ENCODE assay signal across 8 cellular contexts in genomic region chr4:336099-336892, GRCh38. TPM values are rescaled to one million over a fixed set of nuclear protein-coding genes. Genes with fewer than 3 reads are reported as not detected.
DNase-seq lines count a peak whose midpoint lies in the region; ATAC-seq and TF ChIP-seq lines count a peak whose summit lies in the region.

No MANE protein-coding gene starts in this region.

- H3K36me3 Mint-ChIP-seq in brain: peaks cover 54% of the 10 kb centered on the region
- peaks cover 39 to 42% of the 10 kb centered on the region in 2 donors for H3K36me3 Mint-ChIP-seq in stimulated activated naive B cell treated with anti-CD40 and anti-IgM and Interleukin-4, amounts not matched to agents 10 μg/mL and 1 μg/mL and 100 μg/mL, for 72 hours

- peak overlapping the region; percentile 74 to 99 (median 80) for H3K4me3 Mint-ChIP-seq in brain
- H3K4me3 Mint-ChIP-seq in stimulated activated naive B cell treated with anti-CD40 and anti-IgM and Interleukin-4, amounts not matched to agents 10 μg/mL and 1 μg/mL and 100 μg/mL, for 72 hours: peak overlapping the region; percentile 53 to 100

- no peak for TF ChIP-seq CTCF in HL-60 (IDR thresholded peaks at IDR 0.05; ENCODE audit: insufficient read depth, low read length)
- TF ChIP-seq CTCF in brain (conservative IDR thresholded peaks at IDR 0.05): no peak

- ATAC-seq in stimulated activated naive B cell treated with anti-CD40 and anti-IgM and Interleukin-4, amounts not matched to agents 10 μg/mL and 1 μg/mL and 100 μg/mL, for 72 hours (replicated peaks): no peak
- no peak for ATAC-seq in HG02763 (IDR thresholded peaks at IDR 0.05; ENCODE audit: unreplicated experiment)

- H3K4me3 ChIP-seq in HL-60 (replicated peaks; ENCODE audit: insufficient read depth, low read length): peak overlapping the region; percentile 79

- no peak overlapping the region; the same call in 1 of the 2 replicates for H3K27ac ChIP-seq in HL-60 (replicated peaks)

- no peaks in the 10 kb centered on the region for H3K27me3 ChIP-seq in HL-60 (ENCODE audit: insufficient read depth, poor library complexity, severe bottlenecking)

- peaks cover 32 to 56% (median 38%) of the 10 kb centered on the region in 5 experiments for H3K9me3 Mint-ChIP-seq in brain
- peaks cover 7 to 13% of the 10 kb centered on the region in 2 donors for H3K9me3 Mint-ChIP-seq in stimulated activated naive B cell treated with anti-CD40 and anti-IgM and Interleukin-4, amounts not matched to agents 10 μg/mL and 1 μg/mL and 100 μg/mL, for 72 hours

- H3K27ac Mint-ChIP-seq in brain: peak overlapping the region in 3 of 5 experiments; percentile 41 to 87 (median 71)
- no peak overlapping the region for H3K27ac Mint-ChIP-seq in stimulated activated naive B cell treated with anti-CD40 and anti-IgM and Interleukin-4, amounts not matched to agents 10 μg/mL and 1 μg/mL and 100 μg/mL, for 72 hours

- H3K27me3 Mint-ChIP-seq in brain: peaks cover 28% of the 10 kb centered on the region
- no peaks in the 10 kb centered on the region for H3K27me3 Mint-ChIP-seq in stimulated activated naive B cell treated with anti-CD40 and anti-IgM and Interleukin-4, amounts not matched to agents 10 μg/mL and 1 μg/mL and 100 μg/mL, for 72 hours

- H3K4me1 Mint-ChIP-seq in brain: peaks cover 39% of the 10 kb centered on the region
- H3K4me1 Mint-ChIP-seq in stimulated activated naive B cell treated with anti-CD40 and anti-IgM and Interleukin-4, amounts not matched to agents 10 μg/mL and 1 μg/mL and 100 μg/mL, for 72 hours: peaks cover 18 to 34% of the 10 kb centered on the region in 2 donors

- DNase-seq in DMS53 (lab: John Stamatoyannopoulos, UW) (peak; percentile 82), HL-60 (ENCODE audit: low read depth in 1 of 2, low spot score in 1 of 2) (no peak), inferior parietal cortex (ENCODE audit: extremely low spot score) (peak; percentile 24), NCI-H526 (lab: John Stamatoyannopoulos, UW) (no peak), KG1 (lab: John Stamatoyannopoulos, UW) (no peak)
- DNase-seq in stimulated activated naive B cell treated with anti-CD40 and anti-IgM and Interleukin-4, amounts not matched to agents 10 μg/mL and 1 μg/mL and 100 μg/mL, for 72 hours: no peak

RNA-seq across cellular contexts. Expression of gene ZNF141, which starts 1.3 kb away (rescaled TPM):
- polyA plus RNA-seq in brain (ENCODE audit: insufficient read depth, low read depth, low replicate concordance): 2.3 TPM

RNA-seq across cellular contexts. Expression of gene ZNF732, which starts 31.0 kb away (rescaled TPM):
- polyA plus RNA-seq in brain (ENCODE audit: insufficient read depth, low read depth, low replicate concordance): not detected

Comparison
In these comparisons a context has a peak if more than half of its experiments do, and no peak if none do; other contexts are left out.
1. DNase-seq: peak in DMS53 (single experiment) and inferior parietal cortex (single experiment); none in HL-60 (0 of 2), stimulated activated naive B cell treated with anti-CD40 and anti-IgM and Interleukin-4, amounts not matched to agents 10 μg/mL and 1 μg/mL and 100 μg/mL, for 72 hours (single experiment), NCI-H526 (0 of 2) and KG1 (single experiment).